In the genomic region with DNA sequence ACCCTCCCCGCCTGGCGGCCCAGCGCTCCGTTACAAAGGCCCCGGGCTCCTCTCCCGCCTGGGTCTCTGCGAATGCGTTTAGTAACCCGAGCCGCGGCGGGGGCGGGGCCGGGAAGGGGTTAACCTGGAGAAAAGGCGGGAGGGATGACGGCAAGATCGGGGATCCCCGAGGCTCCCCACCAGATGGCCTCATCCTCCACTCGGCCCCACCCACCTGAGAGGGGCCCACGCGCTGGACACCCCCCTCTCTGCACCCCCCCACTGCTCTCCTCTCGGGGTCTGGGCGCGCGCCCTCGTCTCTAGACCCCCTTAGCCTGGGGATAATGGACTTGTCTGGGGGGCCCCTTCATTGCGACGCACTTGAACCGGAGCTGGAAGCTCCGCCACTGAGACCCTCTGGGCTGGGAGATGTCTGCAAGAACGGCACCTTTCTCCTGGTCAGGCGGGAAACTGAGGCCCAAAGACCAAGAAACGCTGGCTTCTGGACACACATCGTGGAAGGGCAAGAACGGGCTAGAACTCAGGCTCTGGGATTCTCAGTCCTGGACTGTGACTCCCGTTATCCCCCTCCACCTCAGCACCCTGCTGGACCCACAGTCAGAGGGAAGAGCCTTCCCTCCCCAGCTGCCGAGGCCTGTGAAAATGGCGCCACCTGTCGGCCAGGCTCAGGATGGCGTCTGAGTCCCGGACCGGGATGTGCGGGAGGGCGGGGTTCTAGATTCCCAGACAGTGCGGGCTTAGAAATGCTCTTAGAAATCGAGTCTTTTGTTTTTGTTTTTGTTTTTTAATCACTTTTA, we compare ENCODE assay signal across 8 cellular contexts. TPM values are rescaled to one million over a fixed set of nuclear protein-coding genes. Genes with fewer than 3 reads are reported as not detected.
A peak's percentile ranks its signal among the peaks of the same experiment; 100 is the strongest.
DNase-seq lines count a peak whose midpoint lies in the region; ATAC-seq lines count a peak whose summit lies in the region.

No MANE protein-coding gene starts in this region.

- no peak overlapping the region for H4K8ac ChIP-seq in mesendoderm (ENCODE audit: low read depth, low read length)

- WGBS in mesendoderm (ENCODE audit: extremely low coverage, insufficient coverage, low lambda C conversion rate) = no CpG with 5 or more reads among the region's 46 CpGs

- in situ Hi-C loops in Caki2 (cut with HindIII; ENCODE audit: low pct_unique_long_range_greater_than_20kb, low sequenced_read_pairs) = no loop called here

- no peaks in the 10 kb centered on the region for H3K9me3 ChIP-seq in endocrine pancreas (ENCODE audit: control insufficient read depth, low read length)

- H2BK5ac ChIP-seq in mesendoderm (ENCODE audit: low read length) = no peak overlapping the region

- H3K4me2 ChIP-seq in mesendoderm (ENCODE audit: low read length) = peak overlapping the region; percentile 41

- no peak overlapping the region for H3K18ac ChIP-seq in mesendoderm (ENCODE audit: low read length)

- H3K79me1 ChIP-seq in mesendoderm (ENCODE audit: low read length) = no peaks in the 10 kb centered on the region

- no peak overlapping the region for H3K27ac ChIP-seq in mesendoderm (ENCODE audit: low read depth, low read length)

- H3K56ac ChIP-seq in mesendoderm (ENCODE audit: low read length) = peak overlapping the region; percentile 72

- H3K4me1 ChIP-seq in endocrine pancreas (ENCODE audit: control insufficient read depth, insufficient read depth, low read length) (no peaks in the 10 kb centered on the region), mesendoderm (ENCODE audit: control insufficient read depth, low read depth, low read length) (peaks cover 12% of the 10 kb centered on the region)

- no peak overlapping the region for H3K4ac ChIP-seq in mesendoderm (ENCODE audit: low read depth, low read length)

- no peak overlapping the region for H2BK120ac ChIP-seq in mesendoderm (ENCODE audit: low read depth, low read length)

- H3K79me2 ChIP-seq in mesendoderm (ENCODE audit: control insufficient read depth, insufficient read depth, low read length) = no peaks in the 10 kb centered on the region

- ATAC-seq in HG02884 (IDR thresholded peaks at IDR 0.05; ENCODE audit: unreplicated experiment) = no peak

- DNase-seq in Caki2 (ENCODE audit: low read depth) = peak; percentile 95
- peak in 73 of 76 experiments; percentile 31 to 96 (median 81) for DNase-seq in HUDEP-2 (lab: John Stamatoyannopoulos, UW; ENCODE audit: unreplicated experiment in 76 of 76)
- DNase-seq in NOMO-1 treated with dmso at 0.1 percent for 144 hours (lab: John Stamatoyannopoulos, UW; ENCODE audit: unreplicated experiment) = peak; percentile 37
- peak; percentile 53 to 66 for DNase-seq in activated CD8-positive, alpha-beta memory T cell treated with anti-CD3 and anti-CD28 coated beads for 4 hours (ENCODE audit: low read depth in 2 of 2)
- peak; percentile 92 for DNase-seq in mesendoderm
- DNase-seq in stimulated activated CD8-positive, alpha-beta memory T cell treated with anti-CD3 and anti-CD28 coated beads, Interleukin-2, amount 100 ng/mL, for 1 hour (ENCODE audit: low read depth in 2 of 2) = peak; percentile 67 to 69

- no peak overlapping the region for H3K4me3 ChIP-seq in endocrine pancreas (ENCODE audit: control insufficient read depth, insufficient read depth, low read length)
- H3K4me3 ChIP-seq in mesendoderm (ENCODE audit: low read length) = peak overlapping the region; percentile 39

- no peaks in the 10 kb centered on the region for H3K36me3 ChIP-seq in endocrine pancreas (ENCODE audit: control insufficient read depth, insufficient read depth, low read length)
- H3K36me3 ChIP-seq in mesendoderm (ENCODE audit: control insufficient read depth, insufficient read depth, low read length) = no peaks in the 10 kb centered on the region

- no peak overlapping the region for H3K23ac ChIP-seq in mesendoderm (ENCODE audit: low read length)

- H3K27me3 ChIP-seq in endocrine pancreas (ENCODE audit: control insufficient read depth, insufficient read depth, low read length) = no peaks in the 10 kb centered on the region
- H3K27me3 ChIP-seq in mesendoderm (ENCODE audit: insufficient read depth, low read length, poor library complexity) = peaks cover 26% of the 10 kb centered on the region

- no peak overlapping the region for H2BK15ac ChIP-seq in mesendoderm (replicated peaks; ENCODE audit: low read depth)

- H3K9ac ChIP-seq in endocrine pancreas (ENCODE audit: control insufficient read depth, insufficient read depth, low read length) (peak overlapping the region; percentile 31), mesendoderm (ENCODE audit: low read length) (peak overlapping the region; percentile 52)

- no peak overlapping the region for H2AK5ac ChIP-seq in mesendoderm (ENCODE audit: low read length)

- H4K5ac ChIP-seq in mesendoderm (ENCODE audit: low read length) = no peak overlapping the region

RNA-seq across cellular contexts. Expression of a gene that starts 2.9 kb away (rescaled TPM):
- total RNA-seq in Caki2 (2014; rRNA removed; shearing (Covaris generic); ENCODE audit: low replicate concordance) = 47.7 and 129 TPM in 2 replicates
- 28.7 TPM for polyA plus RNA-seq in mesendoderm (2013, experiment 1 of 2)
- 28.9 TPM for polyA plus RNA-seq in mesendoderm (2013, experiment 2 of 2)

RNA-seq across cellular contexts. Expression of a gene that starts 21.6 kb away (rescaled TPM):
- total RNA-seq in Caki2 (2014; rRNA removed; shearing (Covaris generic); ENCODE audit: low replicate concordance) = 92.6 and 137 TPM in 2 replicates
- polyA plus RNA-seq in mesendoderm (2013, experiment 1 of 2) = 52.1 TPM
- 49.6 TPM for polyA plus RNA-seq in mesendoderm (2013, experiment 2 of 2)

Comparison
In these comparisons a context has a peak if more than half of its experiments do, and no peak if none do; other contexts are left out.
1. DNase-seq: peak in every context shown above with its lines; median percentile 95 in Caki2; 92 in mesendoderm; 81 in HUDEP-2; 68 in stimulated activated CD8-positive, alpha-beta memory T cell treated with anti-CD3 and anti-CD28 coated beads, Interleukin-2, amount 100 ng/mL, for 1 hour; 60 in activated CD8-positive, alpha-beta memory T cell treated with anti-CD3 and anti-CD28 coated beads for 4 hours; 37 in NOMO-1 treated with dmso at 0.1 percent for 144 hours.